Comparison of ENCODE assay signal across 16 cellular contexts in the genomic region with DNA sequence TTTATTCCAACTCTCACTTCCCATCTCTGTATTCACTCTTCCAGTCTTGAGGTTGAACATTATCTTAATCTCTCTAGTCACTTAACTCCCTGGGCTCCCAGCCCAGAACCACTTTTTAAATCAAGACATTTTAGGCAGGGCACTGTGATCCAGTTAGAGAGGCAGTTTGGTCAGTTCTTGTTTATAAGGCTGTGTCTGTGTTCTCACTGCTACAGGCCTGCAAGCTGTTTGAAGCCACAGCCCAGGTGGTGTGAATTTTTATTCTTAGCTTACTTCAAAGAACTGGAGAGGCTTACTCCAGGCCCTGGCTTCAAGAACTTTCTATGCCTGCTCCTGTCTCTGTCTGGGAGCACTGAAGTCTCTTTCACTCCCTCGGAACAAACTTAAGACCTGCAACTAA.
DNase-seq lines count a peak whose midpoint lies in the region; ATAC-seq and TF ChIP-seq lines count a peak whose summit lies in the region.
"Had no signal": no experiment of that assay in that cellular context is flagged by ENCODE, and none has a peak within 500 bp of the region (broad histone marks: within the 10 kb centered on the region; RNA-seq: fewer than 3 reads in every experiment).

No MANE protein-coding gene starts in this region.

- no peaks in the 10 kb centered on the region for H3K36me3 Mint-ChIP-seq in activated naive CD8-positive, alpha-beta T cell treated with anti-CD3 and anti-CD28 coated beads, Interleukin-2, amount 50 U/mL, for 24 hours (ENCODE audit: low read depth)

- no peak overlapping the region for H4K8ac ChIP-seq in mesendoderm (ENCODE audit: low read depth, low read length)

- H3K27ac Mint-ChIP-seq in activated naive CD8-positive, alpha-beta T cell treated with anti-CD3 and anti-CD28 coated beads, Interleukin-2, amount 50 U/mL, for 24 hours: no peak overlapping the region

- H3K36me3 ChIP-seq in cardiac muscle cell (no peaks in the 10 kb centered on the region), mesendoderm (ENCODE audit: control insufficient read depth, insufficient read depth, low read length) (no peaks in the 10 kb centered on the region)

- no peaks in the 10 kb centered on the region for H3K79me1 ChIP-seq in mesendoderm (ENCODE audit: low read length)

- H3K56ac ChIP-seq in mesendoderm (ENCODE audit: low read length): peak overlapping the region; percentile 17

- H3K27ac ChIP-seq in cardiac muscle cell (peak overlapping the region; percentile 74), mesendoderm (ENCODE audit: low read depth, low read length) (no peak overlapping the region)
- H3K27ac ChIP-seq: HL-60 had no signal

- intact Hi-C loops in cardiac septum (cut with DNase I): no loop called here

- no peak overlapping the region for H3K9ac ChIP-seq in mesendoderm (ENCODE audit: low read length)

- in situ Hi-C loops in astrocyte of the spinal cord (cut with HindIII; ENCODE audit: low sequenced_read_pairs): no loop called here

- H3K27me3 ChIP-seq in cardiac muscle cell (no peaks in the 10 kb centered on the region), mesendoderm (ENCODE audit: insufficient read depth, low read length, poor library complexity) (no peaks in the 10 kb centered on the region)

- peaks cover 5% of the 10 kb centered on the region for H3K9me3 Mint-ChIP-seq in activated naive CD8-positive, alpha-beta T cell treated with anti-CD3 and anti-CD28 coated beads, Interleukin-2, amount 50 U/mL, for 24 hours

- no peak overlapping the region for H2BK15ac ChIP-seq in mesendoderm (replicated peaks; ENCODE audit: low read depth)

- no peak for TF ChIP-seq CTCF in cardiac muscle cell (IDR thresholded peaks at IDR 0.05; ENCODE audit: low read depth, low read length)
- TF ChIP-seq CTCF in astrocyte of the spinal cord (IDR thresholded peaks at IDR 0.05; ENCODE audit: low read depth, low read length): no peak

- no peaks in the 10 kb centered on the region for H3K4me1 Mint-ChIP-seq in activated naive CD8-positive, alpha-beta T cell treated with anti-CD3 and anti-CD28 coated beads, Interleukin-2, amount 50 U/mL, for 24 hours

- H3K23ac ChIP-seq in mesendoderm (ENCODE audit: low read length): no peak overlapping the region

- ATAC-seq in GM21526 (IDR thresholded peaks at IDR 0.05; ENCODE audit: low FRiP score, unreplicated experiment): no peak
- no peak for ATAC-seq in activated naive CD8-positive, alpha-beta T cell treated with anti-CD3 and anti-CD28 coated beads, Interleukin-2, amount 50 U/mL, for 24 hours
- ATAC-seq: HCT116, Panc1 had no signal

- no peak overlapping the region for H4K5ac ChIP-seq in mesendoderm (ENCODE audit: low read length)

- no peak overlapping the region for H3K4me2 ChIP-seq in mesendoderm (ENCODE audit: low read length)

- WGBS in mesendoderm (ENCODE audit: extremely low coverage, insufficient coverage, low lambda C conversion rate): no CpG with 5 or more reads among the region's 1 CpG

- no peak overlapping the region for H3K4me3 Mint-ChIP-seq in activated naive CD8-positive, alpha-beta T cell treated with anti-CD3 and anti-CD28 coated beads, Interleukin-2, amount 50 U/mL, for 24 hours

- peaks cover 9% of the 10 kb centered on the region for H3K4me1 ChIP-seq in cardiac muscle cell (ENCODE audit: low read depth)
- H3K4me1 ChIP-seq in mesendoderm (ENCODE audit: control insufficient read depth, low read depth, low read length): peaks cover 7% of the 10 kb centered on the region
- H3K4me1 ChIP-seq: Caco-2 had no signal

- peak in 1 of 2 donors; percentile 42 for DNase-seq in cardiac muscle cell (ENCODE audit: low read depth in 1 of 2, low spot score in 1 of 2)
- DNase-seq in cardiac septum (ENCODE audit: low spot score): no peak
- peak; percentile 28 for DNase-seq in astrocyte of the spinal cord (ENCODE audit: low read depth, low spot score)
- DNase-seq in mesendoderm: peak; percentile 39
- DNase-seq in DMS53 (lab: John Stamatoyannopoulos, UW): no peak
- no peak for DNase-seq in activated naive CD8-positive, alpha-beta T cell treated with anti-CD3 and anti-CD28 coated beads, Interleukin-2, amount 50 U/mL, for 24 hours
- DNase-seq: AML-193, Caco-2, NCI-H1105, NCI-H1694 treated with DMSO at 0.1 percent for 48 hours, NCI-H2171 treated with DMSO at 0.1 percent for 48 hours, NCI-H446 treated with DMSO at 0.1 percent for 48 hours had no signal

- no peaks in the 10 kb centered on the region for H3K9me3 ChIP-seq in cardiac muscle cell (ENCODE audit: low read depth)
- H3K9me3 ChIP-seq: Caco-2 had no signal

- peak overlapping the region; percentile 67 for H2BK120ac ChIP-seq in mesendoderm (ENCODE audit: low read depth, low read length)

- no peak overlapping the region for H3K4me3 ChIP-seq in cardiac muscle cell
- no peak overlapping the region for H3K4me3 ChIP-seq in astrocyte of the spinal cord (ENCODE audit: low read depth, low read length)
- H3K4me3 ChIP-seq in mesendoderm (ENCODE audit: low read length): no peak overlapping the region

- no peaks in the 10 kb centered on the region for H3K27me3 Mint-ChIP-seq in activated naive CD8-positive, alpha-beta T cell treated with anti-CD3 and anti-CD28 coated beads, Interleukin-2, amount 50 U/mL, for 24 hours

- H2BK5ac ChIP-seq in mesendoderm (ENCODE audit: low read length): no peak overlapping the region

- H3K4ac ChIP-seq in mesendoderm (ENCODE audit: low read depth, low read length): no peak overlapping the region

- H3K18ac ChIP-seq in mesendoderm (ENCODE audit: low read length): no peak overlapping the region

- no peak overlapping the region for H2AK5ac ChIP-seq in mesendoderm (ENCODE audit: low read length)

- H3K79me2 ChIP-seq in mesendoderm (ENCODE audit: control insufficient read depth, insufficient read depth, low read length): no peaks in the 10 kb centered on the region

Comparison
In these comparisons a context has a peak if more than half of its experiments do, and no peak if none do; other contexts are left out.
1. DNase-seq: peak in astrocyte of the spinal cord (single experiment) and mesendoderm (single experiment); none in cardiac septum (single experiment), DMS53 (single experiment) and activated naive CD8-positive, alpha-beta T cell treated with anti-CD3 and anti-CD28 coated beads, Interleukin-2, amount 50 U/mL, for 24 hours (single experiment).